ENCODE assay signal across 8 cellular contexts in the genomic region with DNA sequence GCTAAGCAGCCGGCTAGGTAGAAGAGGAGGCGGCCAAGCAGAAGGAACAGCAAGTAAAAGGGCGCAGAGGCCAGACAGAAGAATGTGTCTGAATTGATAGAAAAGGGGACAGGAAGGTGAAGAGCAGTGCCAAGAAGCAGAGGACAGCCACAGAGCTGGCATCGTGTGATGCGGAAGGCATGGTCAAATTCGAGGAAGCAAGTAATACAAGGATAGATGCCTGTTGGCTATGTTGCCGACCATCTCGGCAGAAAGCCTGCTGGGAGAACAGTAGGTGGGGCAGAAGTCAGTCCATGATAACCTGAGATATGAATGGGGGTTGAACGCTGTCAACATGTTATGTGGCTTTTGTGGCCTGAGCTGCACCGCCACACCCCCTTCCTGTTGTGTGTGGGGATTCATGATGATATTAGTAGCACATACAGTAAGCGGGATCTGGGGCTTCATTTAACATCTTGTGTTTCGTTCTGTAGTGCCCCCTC. TPM values are rescaled to one million over a fixed set of nuclear protein-coding genes. Genes with fewer than 3 reads are reported as not detected.
DNase-seq lines count a peak whose midpoint lies in the region; ATAC-seq lines count a peak whose summit lies in the region.

No MANE protein-coding gene starts in this region.

- no peak overlapping the region for H3K4ac ChIP-seq in neuronal stem cell (ENCODE audit: low read length)

- H2BK5ac ChIP-seq in neuronal stem cell (ENCODE audit: low read length) = no peak overlapping the region

- H2AK5ac ChIP-seq in neuronal stem cell (ENCODE audit: low read depth, low read length) = no peak overlapping the region

- no peak overlapping the region for H3K4me3 ChIP-seq in neuronal stem cell (ENCODE audit: low read length in 2 of 2)

- peaks cover 71 to 78% (median 72%) of the 10 kb centered on the region in 3 donors for H3K4me1 Mint-ChIP-seq in T-cell
- H3K4me1 Mint-ChIP-seq in activated naive CD4-positive, alpha-beta T cell treated with anti-CD3 and anti-CD28 coated beads, Interleukin-2, amount 10 ng/mL, durations not matched to agents 7 days and 5 days = peaks cover 83% of the 10 kb centered on the region

- H3K9ac ChIP-seq in neuronal stem cell (ENCODE audit: low read depth, low read length, poor library complexity) = no peak overlapping the region

- H3K23ac ChIP-seq in neuronal stem cell (ENCODE audit: low read depth, low read length, poor library complexity) = no peak overlapping the region

- peaks cover 0 to 14% of the 10 kb centered on the region in 2 donors for H3K4me1 ChIP-seq in neuronal stem cell (ENCODE audit: control insufficient read depth in 2 of 2, insufficient read depth in 1 of 2, low read depth in 1 of 2, low read length in 2 of 2)

- H3K79me1 ChIP-seq in neuronal stem cell (ENCODE audit: low read depth, low read length) = no peaks in the 10 kb centered on the region

- no peak overlapping the region for H2BK120ac ChIP-seq in neuronal stem cell (ENCODE audit: low read depth, low read length)

- H3K27ac Mint-ChIP-seq in T-cell = peak overlapping the region; percentile 89 to 95
- H3K27ac Mint-ChIP-seq in activated naive CD4-positive, alpha-beta T cell treated with anti-CD3 and anti-CD28 coated beads, Interleukin-2, amount 10 ng/mL, durations not matched to agents 7 days and 5 days = peak overlapping the region; percentile 97

- H3K18ac ChIP-seq in neuronal stem cell (ENCODE audit: low read length) = no peak overlapping the region

- ATAC-seq in GM21390 (IDR thresholded peaks at IDR 0.05; ENCODE audit: unreplicated experiment) = peak; percentile 59
- ATAC-seq in T-cell (replicated peaks in 1 of 4) = peak; percentile 83 to 91 (median 86)
- no peak for ATAC-seq in HG02840 (IDR thresholded peaks at IDR 0.05; ENCODE audit: low FRiP score, unreplicated experiment)

- CTCF ChIA-PET in T-cell (lab: Charles Lee) = interaction anchor here (0.6 to 2.2 kb wide), 13 partner anchors 10 to 616 kb away, joined by 3 to 18 read pairs (median 4); a partner anchor contains a TSS
- CTCF ChIA-PET in activated naive CD4-positive, alpha-beta T cell treated with anti-CD3 and anti-CD28 coated beads, Interleukin-2, amount 10 ng/mL, durations not matched to agents 7 days and 5 days (lab: Charles Lee) = interaction anchor here (0.7 to 5.2 kb wide), 12 partner anchors 9 to 602 kb away, joined by 3 to 36 read pairs (median 6); a partner anchor contains a TSS

- H3K36me3 Mint-ChIP-seq in T-cell = no peaks in the 10 kb centered on the region
- peaks cover 9% of the 10 kb centered on the region for H3K36me3 Mint-ChIP-seq in activated naive CD4-positive, alpha-beta T cell treated with anti-CD3 and anti-CD28 coated beads, Interleukin-2, amount 10 ng/mL, durations not matched to agents 7 days and 5 days

- POLR2A ChIA-PET in T-cell (lab: Charles Lee) = interaction anchor here in 1 of 2 donors (0.6 to 1.4 kb wide), 2 partner anchors 13 to 611 kb away, joined by 4 to 5 read pairs; a partner anchor contains a TSS

- no CpG with 5 or more reads among the region's 12 CpGs for WGBS in neuronal stem cell (ENCODE audit: extremely low coverage in 2 of 2, insufficient read length in 2 of 2, insufficient replicate concordance in 1 of 2), 2 donors

- no peaks in the 10 kb centered on the region for H3K36me3 ChIP-seq in neuronal stem cell (replicated peaks in 1 of 2; ENCODE audit: control insufficient read depth in 2 of 2, insufficient read depth in 2 of 2, low read length in 2 of 2)

- H3K9me3 Mint-ChIP-seq in T-cell = no peaks in the 10 kb centered on the region
- no peaks in the 10 kb centered on the region for H3K9me3 Mint-ChIP-seq in activated naive CD4-positive, alpha-beta T cell treated with anti-CD3 and anti-CD28 coated beads, Interleukin-2, amount 10 ng/mL, durations not matched to agents 7 days and 5 days

- H3K27me3 ChIP-seq in neuronal stem cell (ENCODE audit: control insufficient read depth in 3 of 3, insufficient read depth in 3 of 3, low read depth in 1 of 3, low read length in 3 of 3) = no peaks in the 10 kb centered on the region

- H3K27ac ChIP-seq in neuronal stem cell (replicated peaks; ENCODE audit: low read length) = no peak overlapping the region

- H3K27me3 Mint-ChIP-seq in T-cell = peaks cover 3 to 5% of the 10 kb centered on the region in 2 donors
- H3K27me3 Mint-ChIP-seq in activated naive CD4-positive, alpha-beta T cell treated with anti-CD3 and anti-CD28 coated beads, Interleukin-2, amount 10 ng/mL, durations not matched to agents 7 days and 5 days = peaks cover 12% of the 10 kb centered on the region

- no peak overlapping the region for H2BK12ac ChIP-seq in neuronal stem cell (ENCODE audit: low read length)

- DNase-seq in T-cell (peak; percentile 57 to 83 (median 71)), neuronal stem cell (ENCODE audit: low spot score) (no peak), hippocampal formation (lab: John Stamatoyannopoulos, UW) (no peak), NCI-H748 (lab: John Stamatoyannopoulos, UW; ENCODE audit: unreplicated experiment) (no peak)
- DNase-seq in activated naive CD4-positive, alpha-beta T cell treated with anti-CD3 and anti-CD28 coated beads, Interleukin-2, amount 10 ng/mL, durations not matched to agents 7 days and 5 days = peak; percentile 90
- DNase-seq in stimulated activated CD8-positive, alpha-beta memory T cell treated with anti-CD3 and anti-CD28 coated beads, Interleukin-15, amount 100 ng/mL, for 24 hours (ENCODE audit: low read depth) = peak; percentile 13

- H4K91ac ChIP-seq in neuronal stem cell (ENCODE audit: low read depth, low read length, poor library complexity) = no peak overlapping the region

- no peak overlapping the region for H4K8ac ChIP-seq in neuronal stem cell (ENCODE audit: low read depth, low read length)

- no peak overlapping the region for H3K14ac ChIP-seq in neuronal stem cell (ENCODE audit: low read length)

- no peaks in the 10 kb centered on the region for H3K9me3 ChIP-seq in neuronal stem cell (replicated peaks in 1 of 2; ENCODE audit: control insufficient read depth in 2 of 2, insufficient read depth in 1 of 2, low read depth in 1 of 2, low read length in 2 of 2)

- no peak overlapping the region for H3K4me2 ChIP-seq in neuronal stem cell (ENCODE audit: insufficient read depth, low read length, poor library complexity, severe bottlenecking)

- H3K4me3 Mint-ChIP-seq in T-cell = peak overlapping the region; percentile 56 to 82 (median 71)
- peak overlapping the region; percentile 56 for H3K4me3 Mint-ChIP-seq in activated naive CD4-positive, alpha-beta T cell treated with anti-CD3 and anti-CD28 coated beads, Interleukin-2, amount 10 ng/mL, durations not matched to agents 7 days and 5 days

- H2BK15ac ChIP-seq in neuronal stem cell (ENCODE audit: low read length) = no peak overlapping the region

- no peak overlapping the region for H2AFZ ChIP-seq in neuronal stem cell (ENCODE audit: low read length)

RNA-seq across cellular contexts. Expression of a gene that starts 25.7 kb away (rescaled TPM):
- 1 to 10 TPM in 4 of 5 donors, under 1 TPM in 1; 0.95 to 4.0 (median 1.7) TPM for total RNA-seq in T-cell
- 2.8 TPM for polyA plus RNA-seq in neuronal stem cell (2013, experiment 1 of 2)
- polyA plus RNA-seq in neuronal stem cell (2013, experiment 2 of 2) = 3.3 TPM

Comparison
In these comparisons a context has a peak if more than half of its experiments do, and no peak if none do; other contexts are left out.
1. DNase-seq: peak in T-cell (34 of 34), activated naive CD4-positive, alpha-beta T cell treated with anti-CD3 and anti-CD28 coated beads, Interleukin-2, amount 10 ng/mL, durations not matched to agents 7 days and 5 days (single experiment) and stimulated activated CD8-positive, alpha-beta memory T cell treated with anti-CD3 and anti-CD28 coated beads, Interleukin-15, amount 100 ng/mL, for 24 hours (single experiment); none in neuronal stem cell (single experiment), hippocampal formation (0 of 2) and NCI-H748 (single experiment).